Comparison of ENCODE assay signal across 9 cellular contexts in the genomic region with DNA sequence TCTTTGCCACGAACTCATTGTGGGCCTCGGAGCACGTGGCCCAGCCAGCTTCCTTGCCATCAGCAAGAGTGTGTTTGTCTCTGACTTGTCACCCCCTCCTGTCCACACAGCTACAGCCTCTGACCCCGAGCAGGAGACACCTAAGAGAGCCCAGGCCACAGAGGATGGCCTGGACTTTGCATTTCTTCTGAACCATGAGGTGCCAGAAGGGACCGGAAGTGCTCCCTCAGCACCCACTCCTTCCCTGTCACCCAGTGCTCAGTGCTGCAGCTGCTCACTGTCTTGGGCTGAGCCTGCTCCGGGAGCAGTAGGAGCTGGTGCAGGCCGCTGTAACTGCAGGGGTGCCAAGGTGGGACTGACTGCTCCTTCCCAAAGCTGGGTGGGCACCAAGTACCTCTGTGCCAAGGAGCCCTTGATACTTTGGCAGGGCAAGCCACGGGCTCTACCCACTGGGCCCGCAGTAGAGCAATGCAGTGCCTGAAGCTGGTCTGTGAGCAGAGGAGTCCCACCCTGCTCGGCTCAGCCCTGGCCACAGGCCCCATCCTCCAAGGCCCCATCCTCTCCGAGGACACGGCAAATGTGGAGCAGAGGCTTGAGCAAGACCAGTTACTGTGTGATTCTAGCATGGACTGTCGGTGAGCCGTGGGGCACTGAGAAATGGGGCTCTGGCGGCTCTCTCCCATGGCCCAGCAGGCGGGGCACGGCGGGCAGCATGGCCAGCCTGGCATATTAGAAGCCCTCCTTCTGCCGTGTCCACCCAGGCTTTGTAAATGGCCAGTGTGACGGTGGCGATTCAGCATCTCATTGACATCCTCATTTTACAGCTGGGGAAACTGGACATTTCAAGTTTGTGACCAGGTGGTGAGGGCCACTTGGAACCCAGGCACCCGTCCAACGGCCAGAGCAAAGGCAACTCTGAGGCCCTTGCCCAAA. TPM values are rescaled to one million over a fixed set of nuclear protein-coding genes. Genes with fewer than 3 reads are reported as not detected.
DNase-seq lines count a peak whose midpoint lies in the region; ATAC-seq and TF ChIP-seq lines count a peak whose summit lies in the region.
"Had no signal": no experiment of that assay in that cellular context is flagged by ENCODE, and none has a peak within 500 bp of the region (broad histone marks: within the 10 kb centered on the region; RNA-seq: fewer than 3 reads in every experiment).

No MANE protein-coding gene starts in this region.

- H3K18ac ChIP-seq in mesendoderm (ENCODE audit: low read length), result no peak overlapping the region

- H3K36me3 ChIP-seq in BLaER1 (peaks cover 75% of the 10 kb centered on the region), Karpas-422 (ENCODE audit: insufficient read depth, low read length) (peaks cover 11% of the 10 kb centered on the region; the same call in 1 of the 2 replicates), mesendoderm (ENCODE audit: control insufficient read depth, insufficient read depth, low read length) (peaks cover 2% of the 10 kb centered on the region)

- H3K4me1 Mint-ChIP-seq in brain, result peaks cover 60% of the 10 kb centered on the region
- peaks cover 83 to 84% of the 10 kb centered on the region in 2 donors for H3K4me1 Mint-ChIP-seq in natural killer cell

- DNase-seq in Karpas-422 (peak; percentile 87), natural killer cell (no peak), NCI-H510A treated with DMSO at 0.1 percent for 48 hours (lab: John Stamatoyannopoulos, UW) (no peak), mesendoderm (no peak)
- no peak for DNase-seq in effector CD4-positive, alpha-beta T cell

- no peaks in the 10 kb centered on the region for H3K27me3 ChIP-seq in BLaER1
- H3K27me3 ChIP-seq in Karpas-422 (ENCODE audit: low read length), result no peaks in the 10 kb centered on the region
- H3K27me3 ChIP-seq in mesendoderm (ENCODE audit: insufficient read depth, low read length, poor library complexity), result no peaks in the 10 kb centered on the region

- H3K4me3 Mint-ChIP-seq in brain, result no peak overlapping the region
- H3K4me3 Mint-ChIP-seq in natural killer cell, result peak overlapping the region; percentile 97

- H3K27ac ChIP-seq in BLaER1 (peak overlapping the region; percentile 100), Karpas-422 (ENCODE audit: low read length) (peak overlapping the region; percentile 96), mesendoderm (ENCODE audit: low read depth, low read length) (no peak overlapping the region)

- no peak overlapping the region for H3K4ac ChIP-seq in mesendoderm (ENCODE audit: low read depth, low read length)

- H3K27ac Mint-ChIP-seq in brain (peak overlapping the region in 3 of 5 experiments; percentile 34 to 96 (median 38)), natural killer cell (peak overlapping the region; percentile 96 to 97)

- no peak overlapping the region for H4K8ac ChIP-seq in mesendoderm (ENCODE audit: low read depth, low read length)

- no peaks in the 10 kb centered on the region for H3K9me2 ChIP-seq in Karpas-422 (replicated peaks; ENCODE audit: insufficient read depth, low read length)

- H2BK120ac ChIP-seq in mesendoderm (ENCODE audit: low read depth, low read length), result no peak overlapping the region

- no peak overlapping the region for H3K23ac ChIP-seq in mesendoderm (ENCODE audit: low read length)

- H3K79me2 ChIP-seq in Karpas-422 (ENCODE audit: low read length) (peaks cover 92% of the 10 kb centered on the region), mesendoderm (ENCODE audit: control insufficient read depth, insufficient read depth, low read length) (peaks cover 59% of the 10 kb centered on the region)

- H3K4me1 ChIP-seq in BLaER1, result peaks cover 88% of the 10 kb centered on the region
- H3K4me1 ChIP-seq in Karpas-422 (ENCODE audit: low read length), result peaks cover 99% of the 10 kb centered on the region
- peaks cover 25% of the 10 kb centered on the region for H3K4me1 ChIP-seq in mesendoderm (ENCODE audit: control insufficient read depth, low read depth, low read length)

- no peak overlapping the region for H2AK5ac ChIP-seq in mesendoderm (ENCODE audit: low read length)

- no CpG with 5 or more reads among the region's 23 CpGs for WGBS in mesendoderm (ENCODE audit: extremely low coverage, insufficient coverage, low lambda C conversion rate)

- H3K4me2 ChIP-seq in BLaER1, result peak overlapping the region; percentile 99
- H3K4me2 ChIP-seq in Karpas-422 (ENCODE audit: low read depth, low read length, poor library complexity, severe bottlenecking), result peak overlapping the region; percentile 86
- H3K4me2 ChIP-seq in mesendoderm (ENCODE audit: low read length), result no peak overlapping the region

- no peak for TF ChIP-seq CTCF in brain (conservative IDR thresholded peaks at IDR 0.05)
- TF ChIP-seq CTCF in natural killer cell (IDR thresholded peaks at IDR 0.05), result no peak

- peak overlapping the region; percentile 100 for H3K9ac ChIP-seq in BLaER1
- peak overlapping the region; percentile 89 for H3K9ac ChIP-seq in Karpas-422 (ENCODE audit: low read length)
- no peak overlapping the region for H3K9ac ChIP-seq in mesendoderm (ENCODE audit: low read length)

- intact Hi-C loops in natural killer cell (cut with micrococcal nuclease), result no loop called here

- H3K56ac ChIP-seq in mesendoderm (ENCODE audit: low read length), result no peak overlapping the region

- no peak overlapping the region for H4K5ac ChIP-seq in mesendoderm (ENCODE audit: low read length)

- H4K20me1 ChIP-seq in BLaER1 (peaks cover 33% of the 10 kb centered on the region), Karpas-422 (ENCODE audit: insufficient read depth, low read depth, low read length) (peaks cover 7% of the 10 kb centered on the region; the same call in 1 of the 2 replicates)

- H3K9me3 Mint-ChIP-seq in brain (no peaks in the 10 kb centered on the region), natural killer cell (no peaks in the 10 kb centered on the region)

- H3K4me3 ChIP-seq in BLaER1 (peak overlapping the region; percentile 99), Karpas-422 (ENCODE audit: low read length) (peak overlapping the region; percentile 87), mesendoderm (ENCODE audit: low read length) (no peak overlapping the region)

- H3K27me3 Mint-ChIP-seq in brain (no peaks in the 10 kb centered on the region), natural killer cell (ENCODE audit: low read depth in 2 of 2) (no peaks in the 10 kb centered on the region)

- no peak overlapping the region for H2BK5ac ChIP-seq in mesendoderm (ENCODE audit: low read length)

- no peak overlapping the region for H2AFZ ChIP-seq in Karpas-422 (ENCODE audit: low read length)

- H3K79me1 ChIP-seq in mesendoderm (ENCODE audit: low read length), result peaks cover 58% of the 10 kb centered on the region

- H2BK15ac ChIP-seq in mesendoderm (replicated peaks; ENCODE audit: low read depth), result no peak overlapping the region

- ATAC-seq in natural killer cell (peak in 1 of 3 donors; percentile 2), GM21723 (IDR thresholded peaks at IDR 0.05; ENCODE audit: unreplicated experiment) (no peak)
- ATAC-seq: HCT116 had no signal

- no peaks in the 10 kb centered on the region for H3K36me3 Mint-ChIP-seq in brain
- no peaks in the 10 kb centered on the region for H3K36me3 Mint-ChIP-seq in natural killer cell

- H3K9me3 ChIP-seq in BLaER1, result no peaks in the 10 kb centered on the region
- H3K9me3 ChIP-seq in Karpas-422 (ENCODE audit: low read length), result no peaks in the 10 kb centered on the region

RNA-seq across cellular contexts. Expression of gene GRK2, which starts 6.3 kb away (rescaled TPM):
- total RNA-seq in Karpas-422 (2014; rRNA removed; shearing (Covaris generic); ENCODE audit: low replicate concordance), result 94.7 and 190 TPM in 2 replicates
- 92.8 TPM for polyA plus RNA-seq in brain (ENCODE audit: insufficient read depth, low read depth, low replicate concordance)
- total RNA-seq in natural killer cell, result 100 to 1,000 TPM; 390 to 482 (median 441) TPM
- polyA plus RNA-seq in mesendoderm (2013, experiment 1 of 2), result 30.4 TPM
- 30.6 TPM for polyA plus RNA-seq in mesendoderm (2013, experiment 2 of 2)

RNA-seq across cellular contexts. Expression of gene ANKRD13D, which starts 16.5 kb away (rescaled TPM):
- total RNA-seq in Karpas-422 (2014; rRNA removed; shearing (Covaris generic); ENCODE audit: low replicate concordance), result 31.3 and 91.8 TPM in 2 replicates
- 35.3 TPM for polyA plus RNA-seq in brain (ENCODE audit: insufficient read depth, low read depth, low replicate concordance)
- 100 to 1,000 TPM; 212 to 316 (median 231) TPM for total RNA-seq in natural killer cell
- polyA plus RNA-seq in mesendoderm (2013, experiment 1 of 2), result 11.0 TPM
- polyA plus RNA-seq in mesendoderm (2013, experiment 2 of 2), result 12.5 TPM

RNA-seq across cellular contexts. Expression of gene SSH3, which starts 30.7 kb away (rescaled TPM):
- total RNA-seq in Karpas-422 (2014; rRNA removed; shearing (Covaris generic); ENCODE audit: low replicate concordance), result 0.61 and 0.82 TPM in 2 replicates
- polyA plus RNA-seq in brain (ENCODE audit: insufficient read depth, low read depth, low replicate concordance), result 10.2 TPM
- 10 to 100 TPM; 34.3 to 42.7 (median 38.1) TPM for total RNA-seq in natural killer cell
- polyA plus RNA-seq in mesendoderm (2013, experiment 1 of 2), result 27.4 TPM
- polyA plus RNA-seq in mesendoderm (2013, experiment 2 of 2), result 28.5 TPM

Comparison
In these comparisons a context has a peak if more than half of its experiments do, and no peak if none do; other contexts are left out.
1. RNA of gene SSH3, which starts 30.7 kb away (total RNA-seq): 34.3 to 42.7 TPM in natural killer cell; 0.61 to 0.82 TPM in Karpas-422; every median in the first group is over 10 times any median in the second.